Comparison of ENCODE assay signal across 1 cellular context in the genomic region with DNA sequence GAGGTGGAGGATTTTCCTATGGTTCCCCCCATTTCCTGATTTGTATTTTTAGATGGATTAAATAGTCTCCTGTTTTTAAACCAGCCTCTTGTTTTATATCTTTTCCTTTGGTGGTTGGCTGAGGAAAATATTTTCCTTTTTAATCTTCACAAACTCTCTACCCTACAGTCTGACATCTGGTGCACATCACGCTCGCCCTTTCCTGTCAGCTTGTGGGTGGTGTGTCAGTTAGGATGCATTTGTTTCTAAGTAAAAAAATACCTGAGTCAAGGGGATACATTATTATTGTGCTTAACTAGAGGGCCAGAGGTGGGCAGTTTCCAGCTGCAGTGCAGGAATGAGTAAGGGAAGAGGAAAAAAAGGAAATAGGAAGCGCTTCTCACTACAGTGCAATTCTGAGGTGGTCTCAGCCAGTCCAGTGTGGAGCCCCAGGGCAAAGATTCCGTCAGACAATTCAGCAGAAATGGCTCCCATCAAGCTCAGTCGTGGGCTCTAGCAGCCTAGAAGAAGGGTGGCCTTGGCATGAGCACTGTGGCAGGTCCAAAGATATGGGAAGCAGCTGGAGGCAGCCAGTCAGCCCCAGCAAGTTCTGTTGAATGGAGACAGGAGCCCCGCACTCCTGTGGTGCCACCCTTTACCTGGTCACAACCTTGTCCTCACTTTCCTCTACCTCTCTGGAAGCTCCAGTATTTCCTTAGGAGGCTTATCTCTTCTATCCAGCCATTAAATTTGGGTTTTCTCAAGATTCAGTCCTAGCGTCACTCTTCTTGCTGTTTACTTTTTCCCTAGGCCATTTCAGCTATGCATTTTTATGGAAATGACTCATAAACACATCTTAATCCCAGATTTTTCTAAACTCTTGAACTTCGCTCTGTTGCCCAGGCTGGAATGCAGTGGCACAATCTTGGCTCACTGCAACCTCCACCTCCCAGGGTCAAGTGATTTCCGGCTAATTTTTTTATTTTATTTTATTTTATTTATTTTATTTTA.
TF ChIP-seq lines count a peak whose summit lies in the region.

No MANE protein-coding gene starts in this region.

TF ChIP-seq in IMR-90, 13 proteins besides CTCF, POLR2A, EP300 and RAD21:
- TF ChIP-seq RFX5 (IDR thresholded peaks at IDR 0.05; ENCODE audit: low read depth, low read length) (no peak), MAFK (IDR thresholded peaks at IDR 0.05; ENCODE audit: low read depth, low read length) (no peak), CEBPB (IDR thresholded peaks at IDR 0.05; ENCODE audit: low read depth, low read length) (peak; percentile 41; the same call in 1 of the 2 replicates), BHLHE40 (IDR thresholded peaks at IDR 0.05; ENCODE audit: low read depth, low read length) (peak; percentile 40), CHD1 (IDR thresholded peaks at IDR 0.05; ENCODE audit: low read depth, low read length) (no peak), MAZ (IDR thresholded peaks at IDR 0.05; ENCODE audit: borderline replicate concordance, low read depth, low read length) (no peak), FOS (IDR thresholded peaks at IDR 0.05; ENCODE audit: low read depth, low read length) (peak; percentile 70), SMC3 (IDR thresholded peaks at IDR 0.05; ENCODE audit: low read depth, low read length) (no peak)
- TF ChIP-seq, protein P1, sequence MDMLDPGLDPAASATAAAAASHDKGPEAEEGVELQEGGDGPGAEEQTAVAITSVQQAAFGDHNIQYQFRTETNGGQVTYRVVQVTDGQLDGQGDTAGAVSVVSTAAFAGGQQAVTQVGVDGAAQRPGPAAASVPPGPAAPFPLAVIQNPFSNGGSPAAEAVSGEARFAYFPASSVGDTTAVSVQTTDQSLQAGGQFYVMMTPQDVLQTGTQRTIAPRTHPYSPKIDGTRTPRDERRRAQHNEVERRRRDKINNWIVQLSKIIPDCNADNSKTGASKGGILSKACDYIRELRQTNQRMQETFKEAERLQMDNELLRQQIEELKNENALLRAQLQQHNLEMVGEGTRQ (IDR thresholded peaks at IDR 0.05; ENCODE audit: low read depth, low read length) = no peak
- TF ChIP-seq, protein P2, sequence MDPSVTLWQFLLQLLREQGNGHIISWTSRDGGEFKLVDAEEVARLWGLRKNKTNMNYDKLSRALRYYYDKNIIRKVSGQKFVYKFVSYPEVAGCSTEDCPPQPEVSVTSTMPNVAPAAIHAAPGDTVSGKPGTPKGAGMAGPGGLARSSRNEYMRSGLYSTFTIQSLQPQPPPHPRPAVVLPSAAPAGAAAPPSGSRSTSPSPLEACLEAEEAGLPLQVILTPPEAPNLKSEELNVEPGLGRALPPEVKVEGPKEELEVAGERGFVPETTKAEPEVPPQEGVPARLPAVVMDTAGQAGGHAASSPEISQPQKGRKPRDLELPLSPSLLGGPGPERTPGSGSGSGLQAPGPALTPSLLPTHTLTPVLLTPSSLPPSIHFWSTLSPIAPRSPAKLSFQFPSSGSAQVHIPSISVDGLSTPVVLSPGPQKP (IDR thresholded peaks at IDR 0.05; ENCODE audit: borderline replicate concordance, low read depth, low read length) = no peak
